ENCODE assay signal across 2 cellular contexts in the genomic region with DNA sequence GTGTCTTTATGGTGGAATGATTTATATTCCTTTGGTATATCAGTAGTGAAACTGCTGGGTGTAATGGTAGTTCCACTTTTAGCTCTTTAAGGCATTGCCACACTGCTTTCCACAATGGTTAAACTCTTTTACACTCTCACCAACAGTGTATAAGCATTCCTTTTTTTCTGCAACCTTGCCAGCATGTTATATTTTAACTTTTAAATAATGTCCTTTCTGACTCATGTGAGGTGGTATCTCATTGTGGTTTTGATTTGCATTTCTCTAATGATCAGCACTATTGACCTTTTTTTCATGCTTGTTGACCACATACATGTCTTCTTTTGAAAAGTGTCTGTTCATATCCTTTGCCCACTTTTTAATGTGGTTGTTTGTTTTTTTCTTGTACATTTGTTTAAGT.
TF ChIP-seq lines count a peak whose summit lies in the region.

No MANE protein-coding gene starts in this region.

TF ChIP-seq in HCT116, 20 proteins besides CTCF, POLR2A, EP300 and RAD21 (continued from another document):
- TF ChIP-seq, protein P1, sequence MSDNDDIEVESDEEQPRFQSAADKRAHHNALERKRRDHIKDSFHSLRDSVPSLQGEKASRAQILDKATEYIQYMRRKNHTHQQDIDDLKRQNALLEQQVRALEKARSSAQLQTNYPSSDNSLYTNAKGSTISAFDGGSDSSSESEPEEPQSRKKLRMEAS (IDR thresholded peaks at IDR 0.05), result no peak
TF ChIP-seq in HCT116: peak in this region for 0.

TF ChIP-seq in HepG2, 621 proteins besides CTCF, POLR2A, EP300 and RAD21 (continued from another document):
- TF ChIP-seq, protein P2, sequence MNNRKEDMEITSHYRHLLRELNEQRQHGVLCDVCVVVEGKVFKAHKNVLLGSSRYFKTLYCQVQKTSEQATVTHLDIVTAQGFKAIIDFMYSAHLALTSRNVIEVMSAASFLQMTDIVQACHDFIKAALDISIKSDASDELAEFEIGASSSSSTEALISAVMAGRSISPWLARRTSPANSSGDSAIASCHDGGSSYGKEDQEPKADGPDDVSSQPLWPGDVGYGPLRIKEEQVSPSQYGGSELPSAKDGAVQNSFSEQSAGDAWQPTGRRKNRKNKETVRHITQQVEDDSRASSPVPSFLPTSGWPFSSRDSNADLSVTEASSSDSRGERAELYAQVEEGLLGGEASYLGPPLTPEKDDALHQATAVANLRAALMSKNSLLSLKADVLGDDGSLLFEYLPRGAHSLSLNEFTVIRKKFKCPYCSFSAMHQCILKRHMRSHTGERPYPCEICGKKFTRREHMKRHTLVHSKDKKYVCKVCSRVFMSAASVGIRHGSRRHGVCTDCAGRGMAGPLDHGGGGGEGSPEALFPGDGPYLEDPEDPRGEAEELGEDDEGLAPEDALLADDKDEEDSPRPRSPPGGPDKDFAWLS (CRISPR knock-in tag; IDR thresholded peaks at IDR 0.05; ENCODE audit: borderline replicate concordance), result no peak
- TF ChIP-seq TAF1 (CRISPR knock-in tag; IDR thresholded peaks at IDR 0.05), result no peak
- no peak for TF ChIP-seq NR3C1 (CRISPR knock-in tag; IDR thresholded peaks at IDR 0.05)
- TF ChIP-seq, protein P3, sequence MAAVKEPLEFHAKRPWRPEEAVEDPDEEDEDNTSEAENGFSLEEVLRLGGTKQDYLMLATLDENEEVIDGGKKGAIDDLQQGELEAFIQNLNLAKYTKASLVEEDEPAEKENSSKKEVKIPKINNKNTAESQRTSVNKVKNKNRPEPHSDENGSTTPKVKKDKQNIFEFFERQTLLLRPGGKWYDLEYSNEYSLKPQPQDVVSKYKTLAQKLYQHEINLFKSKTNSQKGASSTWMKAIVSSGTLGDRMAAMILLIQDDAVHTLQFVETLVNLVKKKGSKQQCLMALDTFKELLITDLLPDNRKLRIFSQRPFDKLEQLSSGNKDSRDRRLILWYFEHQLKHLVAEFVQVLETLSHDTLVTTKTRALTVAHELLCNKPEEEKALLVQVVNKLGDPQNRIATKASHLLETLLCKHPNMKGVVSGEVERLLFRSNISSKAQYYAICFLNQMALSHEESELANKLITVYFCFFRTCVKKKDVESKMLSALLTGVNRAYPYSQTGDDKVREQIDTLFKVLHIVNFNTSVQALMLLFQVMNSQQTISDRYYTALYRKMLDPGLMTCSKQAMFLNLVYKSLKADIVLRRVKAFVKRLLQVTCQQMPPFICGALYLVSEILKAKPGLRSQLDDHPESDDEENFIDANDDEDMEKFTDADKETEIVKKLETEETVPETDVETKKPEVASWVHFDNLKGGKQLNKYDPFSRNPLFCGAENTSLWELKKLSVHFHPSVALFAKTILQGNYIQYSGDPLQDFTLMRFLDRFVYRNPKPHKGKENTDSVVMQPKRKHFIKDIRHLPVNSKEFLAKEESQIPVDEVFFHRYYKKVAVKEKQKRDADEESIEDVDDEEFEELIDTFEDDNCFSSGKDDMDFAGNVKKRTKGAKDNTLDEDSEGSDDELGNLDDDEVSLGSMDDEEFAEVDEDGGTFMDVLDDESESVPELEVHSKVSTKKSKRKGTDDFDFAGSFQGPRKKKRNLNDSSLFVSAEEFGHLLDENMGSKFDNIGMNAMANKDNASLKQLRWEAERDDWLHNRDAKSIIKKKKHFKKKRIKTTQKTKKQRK (IDR thresholded peaks at IDR 0.05; ENCODE audit: low read length), result no peak
- TF ChIP-seq ZNF263 (CRISPR knock-in tag; IDR thresholded peaks at IDR 0.05), result no peak
- no peak for TF ChIP-seq MBNL3 (CRISPR knock-in tag; conservative IDR thresholded peaks at IDR 0.05)
- TF ChIP-seq ZNF30 (CRISPR knock-in tag; IDR thresholded peaks at IDR 0.05), result no peak
- no peak for TF ChIP-seq NFE2 (CRISPR knock-in tag; IDR thresholded peaks at IDR 0.05)
- TF ChIP-seq, protein P4, sequence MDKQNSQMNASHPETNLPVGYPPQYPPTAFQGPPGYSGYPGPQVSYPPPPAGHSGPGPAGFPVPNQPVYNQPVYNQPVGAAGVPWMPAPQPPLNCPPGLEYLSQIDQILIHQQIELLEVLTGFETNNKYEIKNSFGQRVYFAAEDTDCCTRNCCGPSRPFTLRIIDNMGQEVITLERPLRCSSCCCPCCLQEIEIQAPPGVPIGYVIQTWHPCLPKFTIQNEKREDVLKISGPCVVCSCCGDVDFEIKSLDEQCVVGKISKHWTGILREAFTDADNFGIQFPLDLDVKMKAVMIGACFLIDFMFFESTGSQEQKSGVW (CRISPR knock-in tag; IDR thresholded peaks at IDR 0.05; ENCODE audit: borderline replicate concordance), result no peak
- TF ChIP-seq, protein P5, sequence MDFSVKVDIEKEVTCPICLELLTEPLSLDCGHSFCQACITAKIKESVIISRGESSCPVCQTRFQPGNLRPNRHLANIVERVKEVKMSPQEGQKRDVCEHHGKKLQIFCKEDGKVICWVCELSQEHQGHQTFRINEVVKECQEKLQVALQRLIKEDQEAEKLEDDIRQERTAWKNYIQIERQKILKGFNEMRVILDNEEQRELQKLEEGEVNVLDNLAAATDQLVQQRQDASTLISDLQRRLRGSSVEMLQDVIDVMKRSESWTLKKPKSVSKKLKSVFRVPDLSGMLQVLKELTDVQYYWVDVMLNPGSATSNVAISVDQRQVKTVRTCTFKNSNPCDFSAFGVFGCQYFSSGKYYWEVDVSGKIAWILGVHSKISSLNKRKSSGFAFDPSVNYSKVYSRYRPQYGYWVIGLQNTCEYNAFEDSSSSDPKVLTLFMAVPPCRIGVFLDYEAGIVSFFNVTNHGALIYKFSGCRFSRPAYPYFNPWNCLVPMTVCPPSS (IDR thresholded peaks at IDR 0.05), result no peak
- TF ChIP-seq SUZ12 (IDR thresholded peaks at IDR 0.05; ENCODE audit: low read depth, low read length), result no peak
- TF ChIP-seq ZNF225 (CRISPR knock-in tag; IDR thresholded peaks at IDR 0.05), result no peak
